15 cellular contexts compared by ENCODE assay signal in the genomic region with DNA sequence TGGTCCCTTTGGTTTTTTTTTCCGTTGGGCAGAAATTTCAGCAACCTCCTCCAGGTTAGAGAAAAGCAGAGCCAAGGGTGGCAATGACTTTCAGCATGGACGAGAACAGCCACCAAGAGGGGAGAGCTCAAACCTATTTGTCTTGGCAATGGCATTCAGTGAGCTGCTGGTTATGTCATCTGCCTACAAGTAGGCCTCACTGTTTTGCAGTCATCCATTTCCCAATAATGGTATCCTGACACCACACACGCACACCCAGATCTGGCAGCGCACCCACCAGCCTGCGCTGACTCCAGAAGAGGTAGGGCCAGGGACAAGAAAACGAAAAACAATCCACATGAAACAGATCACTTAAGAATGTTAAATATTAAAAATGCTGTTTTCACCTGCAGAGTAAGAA.
A peak's percentile ranks its signal among the peaks of the same experiment; 100 is the strongest.
DNase-seq lines count a peak whose midpoint lies in the region; ATAC-seq, FAIRE-seq and TF ChIP-seq lines count a peak whose summit lies in the region.
"Had no signal": no experiment of that assay in that cellular context is flagged by ENCODE, and none has a peak within 500 bp of the region (broad histone marks: within the 10 kb centered on the region; RNA-seq: fewer than 3 reads in every experiment).

No MANE protein-coding gene starts in this region.

- H3K27me3 Mint-ChIP-seq in astrocyte (ENCODE audit: low read depth, unreplicated experiment) = no peaks in the 10 kb centered on the region
- H3K27me3 Mint-ChIP-seq in CD8-positive, alpha-beta T cell (ENCODE audit: low read depth) = no peaks in the 10 kb centered on the region
- H3K27me3 Mint-ChIP-seq: stimulated activated naive CD8-positive, alpha-beta T cell treated with anti-CD3 and anti-CD28 coated beads, Interleukin-15, amount 100 ng/mL, for 72 hours had no signal

- H3K9ac ChIP-seq in HUES48 (ENCODE audit: low read depth, low read length) (no peak overlapping the region), astrocyte (ENCODE audit: low read length) (no peak overlapping the region)
- H3K9ac ChIP-seq: BLaER1 had no signal

- no peaks in the 10 kb centered on the region for H3K36me3 Mint-ChIP-seq in astrocyte (ENCODE audit: low read depth, unreplicated experiment)
- no peaks in the 10 kb centered on the region for H3K36me3 Mint-ChIP-seq in CD8-positive, alpha-beta T cell

- H3K4me3 Mint-ChIP-seq in astrocyte (ENCODE audit: unreplicated experiment) = no peak overlapping the region
- H3K4me3 Mint-ChIP-seq in CD8-positive, alpha-beta T cell = no peak overlapping the region
- H3K4me3 Mint-ChIP-seq: activated CD4-positive, alpha-beta memory T cell treated with anti-CD3 and anti-CD28 coated beads, Interleukin-2, amount 10 ng/mL, durations not matched to agents 7 days and 5 days; activated naive CD4-positive, alpha-beta T cell treated with anti-CD3 and anti-CD28 coated beads for 36 hours; nephron progenitor cell; stimulated activated naive CD8-positive, alpha-beta T cell treated with anti-CD3 and anti-CD28 coated beads, Interleukin-15, amount 100 ng/mL, for 72 hours; T-helper 1 cell treated with Interleukin-12 subunit alpha and Interleukin-12 subunit beta and Interleukin-4 antibody, amounts not matched to agents 30 μg/mL and 1 μg/mL, for 36 hours had no signal

- TF ChIP-seq CTCF in astrocyte (IDR thresholded peaks at IDR 0.05; ENCODE audit: insufficient read depth, low read depth, low read length) (no peak), heart right ventricle (IDR thresholded peaks at IDR 0.05) (no peak)
- no peak for TF ChIP-seq CTCF in CD8-positive, alpha-beta T cell (IDR thresholded peaks at IDR 0.05)

- peaks cover 24% of the 10 kb centered on the region for H3K4me1 Mint-ChIP-seq in astrocyte (ENCODE audit: low read depth, unreplicated experiment)
- H3K4me1 Mint-ChIP-seq in CD8-positive, alpha-beta T cell (ENCODE audit: low read depth) = no peaks in the 10 kb centered on the region
- H3K4me1 Mint-ChIP-seq: activated CD4-positive, alpha-beta memory T cell treated with anti-CD3 and anti-CD28 coated beads, Interleukin-2, amount 10 ng/mL, durations not matched to agents 7 days and 5 days; stimulated activated naive CD8-positive, alpha-beta T cell treated with anti-CD3 and anti-CD28 coated beads, Interleukin-15, amount 100 ng/mL, for 72 hours had no signal

- DNase-seq in astrocyte (ENCODE audit: low read depth) = peak; percentile 81
- peak in 1 of 2 donors; percentile 23 for DNase-seq in heart right ventricle
- DNase-seq in skeletal muscle cell (ENCODE audit: low read depth) = peak; percentile 83
- DNase-seq in CD8-positive, alpha-beta T cell = no peak
- no peak for DNase-seq in NCI-H226
- DNase-seq in NCI-H524 (lab: John Stamatoyannopoulos, UW) = no peak
- DNase-seq: activated CD4-positive, alpha-beta memory T cell treated with anti-CD3 and anti-CD28 coated beads, Interleukin-2, amount 10 ng/mL, durations not matched to agents 7 days and 5 days; activated naive CD4-positive, alpha-beta T cell treated with anti-CD3 and anti-CD28 coated beads for 36 hours; MM.1S; nephron progenitor cell; stimulated activated naive CD8-positive, alpha-beta T cell treated with anti-CD3 and anti-CD28 coated beads, Interleukin-15, amount 100 ng/mL, for 72 hours had no signal

- CTCF ChIA-PET in CD8-positive, alpha-beta T cell (lab: Charles Lee) = no interaction called here

- no peaks in the 10 kb centered on the region for H3K36me3 ChIP-seq in HUES48 (ENCODE audit: control insufficient read depth, insufficient read depth, low read length)
- no peaks in the 10 kb centered on the region for H3K36me3 ChIP-seq in astrocyte (ENCODE audit: insufficient read depth, low read length)
- no peaks in the 10 kb centered on the region for H3K36me3 ChIP-seq in heart right ventricle
- H3K36me3 ChIP-seq in CD8-positive, alpha-beta T cell (ENCODE audit: insufficient read depth, low read length) = no peaks in the 10 kb centered on the region
- H3K36me3 ChIP-seq: BLaER1 had no signal

- H3K4me3 ChIP-seq in HUES48 (ENCODE audit: low read depth, low read length) = no peak overlapping the region
- no peak overlapping the region for H3K4me3 ChIP-seq in astrocyte (ENCODE audit: insufficient read depth, low read depth, low read length)
- H3K4me3 ChIP-seq in heart right ventricle = no peak overlapping the region
- H3K4me3 ChIP-seq in skeletal muscle cell (ENCODE audit: low read depth, low read length) = no peak overlapping the region
- no peak overlapping the region for H3K4me3 ChIP-seq in CD8-positive, alpha-beta T cell (ENCODE audit: low read depth, low read length)
- H3K4me3 ChIP-seq: BLaER1 had no signal

- WGBS in heart right ventricle, 2 donors = 53 to 54% methylated on average over 6 of the region's 6 CpGs

- FAIRE-seq in astrocyte (lab: Jason Lieb, UNC) = no peak

- H3K4me2 ChIP-seq in astrocyte (ENCODE audit: low read length) = no peak overlapping the region
- H3K4me2 ChIP-seq: BLaER1 had no signal

- H3K79me2 ChIP-seq in astrocyte (ENCODE audit: insufficient read depth, low read length) = peaks cover 2% of the 10 kb centered on the region

- ATAC-seq in heart right ventricle = peak in 6 of 8 donors; percentile 37 to 75 (median 64)
- no peak for ATAC-seq in CD8-positive, alpha-beta T cell
- ATAC-seq in HG03280 (IDR thresholded peaks at IDR 0.05; ENCODE audit: unreplicated experiment) = no peak
- ATAC-seq: stimulated activated naive CD8-positive, alpha-beta T cell treated with anti-CD3 and anti-CD28 coated beads, Interleukin-15, amount 100 ng/mL, for 72 hours had no signal

- H3K27me3 ChIP-seq in HUES48 (ENCODE audit: control insufficient read depth, insufficient read depth, low read length) = no peaks in the 10 kb centered on the region; the same call in 1 of the 2 replicates
- no peaks in the 10 kb centered on the region for H3K27me3 ChIP-seq in astrocyte (ENCODE audit: insufficient read depth, low read length)
- no peaks in the 10 kb centered on the region for H3K27me3 ChIP-seq in heart right ventricle
- H3K27me3 ChIP-seq in CD8-positive, alpha-beta T cell (ENCODE audit: insufficient read depth, low read length) = no peaks in the 10 kb centered on the region
- H3K27me3 ChIP-seq: BLaER1 had no signal

- H3K27ac Mint-ChIP-seq in astrocyte (ENCODE audit: unreplicated experiment) = no peak overlapping the region
- no peak overlapping the region for H3K27ac Mint-ChIP-seq in CD8-positive, alpha-beta T cell
- H3K27ac Mint-ChIP-seq: activated CD4-positive, alpha-beta memory T cell treated with anti-CD3 and anti-CD28 coated beads, Interleukin-2, amount 10 ng/mL, durations not matched to agents 7 days and 5 days; activated naive CD4-positive, alpha-beta T cell treated with anti-CD3 and anti-CD28 coated beads for 36 hours; nephron progenitor cell; stimulated activated naive CD8-positive, alpha-beta T cell treated with anti-CD3 and anti-CD28 coated beads, Interleukin-15, amount 100 ng/mL, for 72 hours; T-helper 1 cell treated with Interleukin-12 subunit alpha and Interleukin-12 subunit beta and Interleukin-4 antibody, amounts not matched to agents 30 μg/mL and 1 μg/mL, for 36 hours had no signal

- H3K9me3 ChIP-seq in HUES48 (ENCODE audit: control insufficient read depth, insufficient read depth, low read length) (no peaks in the 10 kb centered on the region), astrocyte (ENCODE audit: insufficient read depth, low read depth, low read length) (no peaks in the 10 kb centered on the region), heart right ventricle (no peaks in the 10 kb centered on the region)
- no peaks in the 10 kb centered on the region for H3K9me3 ChIP-seq in CD8-positive, alpha-beta T cell (ENCODE audit: low read length)
- H3K9me3 ChIP-seq: BLaER1 had no signal

- H4K20me1 ChIP-seq in astrocyte (ENCODE audit: insufficient read depth, low read length) = no peaks in the 10 kb centered on the region

- no peak overlapping the region for H2AFZ ChIP-seq in astrocyte (ENCODE audit: low read depth, low read length)

- peak overlapping the region; percentile 15 for H3K27ac ChIP-seq in HUES48 (ENCODE audit: low read depth, low read length)
- H3K27ac ChIP-seq in astrocyte (ENCODE audit: low read depth, low read length) = no peak overlapping the region
- H3K27ac ChIP-seq in heart right ventricle = peak overlapping the region; percentile 1 to 88 (median 68)
- no peak overlapping the region for H3K27ac ChIP-seq in CD8-positive, alpha-beta T cell (ENCODE audit: low read depth, low read length)
- H3K27ac ChIP-seq: BLaER1 had no signal

- POLR2A ChIA-PET in CD8-positive, alpha-beta T cell (lab: Charles Lee) = no interaction called here

- no peaks in the 10 kb centered on the region for H3K9me3 Mint-ChIP-seq in astrocyte (ENCODE audit: unreplicated experiment)
- H3K9me3 Mint-ChIP-seq in CD8-positive, alpha-beta T cell = no peaks in the 10 kb centered on the region
- H3K9me3 Mint-ChIP-seq: activated CD4-positive, alpha-beta memory T cell treated with anti-CD3 and anti-CD28 coated beads, Interleukin-2, amount 10 ng/mL, durations not matched to agents 7 days and 5 days; activated naive CD4-positive, alpha-beta T cell treated with anti-CD3 and anti-CD28 coated beads for 36 hours; nephron progenitor cell; stimulated activated naive CD8-positive, alpha-beta T cell treated with anti-CD3 and anti-CD28 coated beads, Interleukin-15, amount 100 ng/mL, for 72 hours had no signal

- intact Hi-C loops in heart right ventricle (cut with DNase I) = no loop called here
- intact Hi-C loops in CD8-positive, alpha-beta T cell (cut with DNase I, micrococcal nuclease) = no loop called here

- H3K4me1 ChIP-seq in HUES48 (ENCODE audit: control insufficient read depth, insufficient read depth, low read length) (peaks cover 51% of the 10 kb centered on the region), astrocyte (ENCODE audit: insufficient read depth, low read length) (peaks cover 18% of the 10 kb centered on the region), heart right ventricle (peaks cover 6 to 79% (median 55%) of the 10 kb centered on the region in 9 donors)
- no peaks in the 10 kb centered on the region for H3K4me1 ChIP-seq in CD8-positive, alpha-beta T cell (ENCODE audit: insufficient read depth, low read length)

Comparison
In these comparisons a context has a peak if more than half of its experiments do, and no peak if none do; other contexts are left out.
1. H3K27ac ChIP-seq: peak in HUES48 (single experiment) and heart right ventricle (10 of 10); none in astrocyte (single experiment) and CD8-positive, alpha-beta T cell (single experiment).
2. DNase-seq: peak in astrocyte (single experiment) and skeletal muscle cell (single experiment); none in CD8-positive, alpha-beta T cell (0 of 7), NCI-H226 (single experiment) and NCI-H524 (0 of 2).
3. ATAC-seq: peak in heart right ventricle (6 of 8); none in CD8-positive, alpha-beta T cell (single experiment) and HG03280 (single experiment).